ENCODE assay signal across 13 cellular contexts in genomic region chr18:58325521-58325908, GRCh38.
"Had no signal": no experiment of that assay in that cellular context is flagged by ENCODE, and none has a peak within 500 bp of the region (broad histone marks: within the 10 kb centered on the region; RNA-seq: fewer than 3 reads in every experiment).

No MANE protein-coding gene starts in this region.

- H3K36me3 Mint-ChIP-seq: activated naive CD4-positive, alpha-beta T cell treated with anti-CD3 and anti-CD28 coated beads, Interleukin-2, amount 50 U/mL, for 72 hours had no signal

- H3K4me1 Mint-ChIP-seq: WTC11 had no signal

- H3K27me3 ChIP-seq: neural progenitor cell, pancreas had no signal

- H3K4me2 ChIP-seq: neural progenitor cell had no signal

- ATAC-seq: activated naive CD4-positive, alpha-beta T cell treated with anti-CD3 and anti-CD28 coated beads, Interleukin-2, amount 50 U/mL, for 72 hours; pancreas; stimulated activated naive CD8-positive, alpha-beta T cell treated with anti-CD3 and anti-CD28 coated beads, Interleukin-15, amount 100 ng/mL, for 72 hours; T-helper 17 cell; WTC11 had no signal

- H3K4me3 Mint-ChIP-seq: activated CD4-positive, alpha-beta T cell treated with anti-CD3 and anti-CD28 coated beads, Interleukin-2, amount 10 ng/mL, durations not matched to agents 24 days and 14 days; endodermal cell; neural progenitor cell; stimulated activated naive CD8-positive, alpha-beta T cell treated with anti-CD3 and anti-CD28 coated beads, Interleukin-15, amount 100 ng/mL, for 72 hours; T-helper 17 cell; WTC11 had no signal

- FAIRE-seq: pancreas had no signal

- H3K9me3 ChIP-seq: pancreas, thoracic aorta had no signal

- H2AFZ ChIP-seq: neural progenitor cell had no signal

- H3K27ac Mint-ChIP-seq: activated CD4-positive, alpha-beta T cell treated with anti-CD3 and anti-CD28 coated beads, Interleukin-2, amount 10 ng/mL, durations not matched to agents 24 days and 14 days; activated naive CD4-positive, alpha-beta T cell treated with anti-CD3 and anti-CD28 coated beads, Interleukin-2, amount 50 U/mL, for 72 hours; endodermal cell; neural progenitor cell; stimulated activated naive CD8-positive, alpha-beta T cell treated with anti-CD3 and anti-CD28 coated beads, Interleukin-15, amount 100 ng/mL, for 72 hours; T-helper 17 cell; WTC11 had no signal

- H3K27ac ChIP-seq: neural progenitor cell, pancreas, thoracic aorta had no signal

- DNase-seq: activated CD4-positive, alpha-beta T cell treated with anti-CD3 and anti-CD28 coated beads, Interleukin-2, amount 10 ng/mL, durations not matched to agents 24 days and 14 days; activated T-cell treated with anti-CD3 and anti-CD28 coated beads for 4 hours; cerebellar nuclear complex; endodermal cell; hippocampal formation; pancreas; stimulated activated CD4-positive, alpha-beta T cell treated with anti-CD3 and anti-CD28 coated beads, Interleukin-4, amount 100 ng/mL, for 1 hour; stimulated activated naive CD8-positive, alpha-beta T cell treated with anti-CD3 and anti-CD28 coated beads, Interleukin-15, amount 100 ng/mL, for 72 hours; T-helper 17 cell had no signal

- H3K9ac ChIP-seq: neural progenitor cell had no signal

- H3K36me3 ChIP-seq: neural progenitor cell, thoracic aorta had no signal

- H3K4me3 ChIP-seq: neural progenitor cell, pancreas, thoracic aorta had no signal

- H3K27me3 Mint-ChIP-seq: stimulated activated naive CD8-positive, alpha-beta T cell treated with anti-CD3 and anti-CD28 coated beads, Interleukin-15, amount 100 ng/mL, for 72 hours had no signal

- H3K9me3 Mint-ChIP-seq: activated CD4-positive, alpha-beta T cell treated with anti-CD3 and anti-CD28 coated beads, Interleukin-2, amount 10 ng/mL, durations not matched to agents 24 days and 14 days; activated naive CD4-positive, alpha-beta T cell treated with anti-CD3 and anti-CD28 coated beads, Interleukin-2, amount 50 U/mL, for 72 hours; endodermal cell; neural progenitor cell; stimulated activated naive CD8-positive, alpha-beta T cell treated with anti-CD3 and anti-CD28 coated beads, Interleukin-15, amount 100 ng/mL, for 72 hours; WTC11 had no signal

- H3K4me1 ChIP-seq: neural progenitor cell had no signal
